In genomic region chr1:149607070-149607802, GRCh38 we compare ENCODE assay signal across 9 cellular contexts. TPM values are rescaled to one million over a fixed set of nuclear protein-coding genes. Genes with fewer than 3 reads are reported as not detected.
DNase-seq lines count a peak whose midpoint lies in the region; ATAC-seq, FAIRE-seq and TF ChIP-seq lines count a peak whose summit lies in the region.
"Not testable (repeated sequence)": the region's sequence is repeated elsewhere in the genome, so short reads cannot be mapped to it uniquely, and the experiment has no call there.
"Had no signal": no experiment of that assay in that cellular context is flagged by ENCODE, and none has a peak within 500 bp of the region (broad histone marks: within the 10 kb centered on the region; RNA-seq: fewer than 3 reads in every experiment).

No MANE protein-coding gene starts in this region.

- no CpG with 5 or more reads among the region's 45 CpGs for WGBS in esophagus squamous epithelium, 2 donors
- 2% methylated on average over 11 of the region's 45 CpGs for WGBS in HepG2 (ENCODE audit: low lambda C conversion rate)
- WGBS in suprapubic skin, result 0% methylated on average over 2 of the region's 45 CpGs

- DNase-seq in CD8-positive, alpha-beta T cell, result peak in 6 of 7 experiments; percentile 5 to 75 (median 36)
- DNase-seq in LNCaP clone FGC (ENCODE audit: low read depth); esophagus squamous epithelium (lab: John Stamatoyannopoulos, UW); HepG2 (ENCODE audit: low spot score): not testable (repeated sequence)
- DNase-seq in activated CD4-positive, alpha-beta T cell treated with anti-CD3 and anti-CD28 coated beads for 1 hour, result peak; percentile 16
- peak; percentile 51 for DNase-seq in activated naive CD8-positive, alpha-beta T cell treated with anti-CD3 and anti-CD28 coated beads, Interleukin-2, amount 10 ng/mL, durations not matched to agents 7 days and 5 days
- DNase-seq in posterior cingulate gyrus (peak in 6 of 10 donors; percentile 9 to 79 (median 32)), suprapubic skin (ENCODE audit: low spot score in 2 of 2) (peak in 1 of 2 donors; percentile 72)

- H3K27ac ChIP-seq in CD8-positive, alpha-beta T cell (ENCODE audit: low read depth, low read length), result peak overlapping the region; percentile 66
- H3K27ac ChIP-seq in esophagus squamous epithelium, result peak overlapping the region; percentile 62 to 88 (median 74)
- H3K27ac ChIP-seq in HepG2 (ENCODE audit: extremely low read length, insufficient read depth, low read length), result not testable (repeated sequence)
- H3K27ac ChIP-seq in suprapubic skin, result peak overlapping the region; percentile 86

- H3K4me3 Mint-ChIP-seq in CD8-positive, alpha-beta T cell, result peak overlapping the region; percentile 79
- H3K4me3 Mint-ChIP-seq in activated naive CD8-positive, alpha-beta T cell treated with anti-CD3 and anti-CD28 coated beads, Interleukin-2, amount 10 ng/mL, durations not matched to agents 7 days and 5 days, result peak overlapping the region; percentile 77

- not testable (repeated sequence) for H4K20me1 ChIP-seq in HepG2 (ENCODE audit: insufficient read depth, low read length)

- not testable (repeated sequence) for H3K9me3 Mint-ChIP-seq in CD8-positive, alpha-beta T cell; activated naive CD8-positive, alpha-beta T cell treated with anti-CD3 and anti-CD28 coated beads, Interleukin-2, amount 10 ng/mL, durations not matched to agents 7 days and 5 days

- not testable (repeated sequence) for H3K27me3 Mint-ChIP-seq in CD8-positive, alpha-beta T cell (ENCODE audit: low read depth); activated naive CD8-positive, alpha-beta T cell treated with anti-CD3 and anti-CD28 coated beads, Interleukin-2, amount 10 ng/mL, durations not matched to agents 7 days and 5 days

- BruUV-seq in HepG2 (replicated peaks; lab: Mats Ljungman, UMichigan), result not testable (repeated sequence)

- H2AFZ ChIP-seq in HepG2 (ENCODE audit: low read length), result not testable (repeated sequence)

- not testable (repeated sequence) for H3K79me2 ChIP-seq in HepG2 (ENCODE audit: insufficient read depth, low read length)

- ATAC-seq in CD8-positive, alpha-beta T cell; activated naive CD8-positive, alpha-beta T cell treated with anti-CD3 and anti-CD28 coated beads, Interleukin-2, amount 10 ng/mL, durations not matched to agents 7 days and 5 days (ENCODE audit: low read depth); HepG2: not testable (repeated sequence)

- TF ChIP-seq RAD21 in HepG2 (CRISPR knock-in tag; IDR thresholded peaks at IDR 0.05), result not testable (repeated sequence)

- H3K4me1 ChIP-seq in CD8-positive, alpha-beta T cell (ENCODE audit: insufficient read depth, low read length); esophagus squamous epithelium; HepG2 (ENCODE audit: insufficient read depth, low read length); suprapubic skin: not testable (repeated sequence)

- TF ChIP-seq POLR2A in esophagus squamous epithelium (IDR thresholded peaks at IDR 0.05); HepG2 (IDR thresholded peaks at IDR 0.05; ENCODE audit: insufficient read depth in 1 of 2, low read depth in 2 of 2, low read length in 2 of 2); suprapubic skin (IDR thresholded peaks at IDR 0.05): not testable (repeated sequence)

- H3K4me1 Mint-ChIP-seq in CD8-positive, alpha-beta T cell (ENCODE audit: low read depth); activated naive CD8-positive, alpha-beta T cell treated with anti-CD3 and anti-CD28 coated beads, Interleukin-2, amount 10 ng/mL, durations not matched to agents 7 days and 5 days: not testable (repeated sequence)

- H3K9ac ChIP-seq in HepG2 (ENCODE audit: insufficient read depth, low read depth, low read length), result not testable (repeated sequence)

- peak overlapping the region; percentile 87 for H3K27ac Mint-ChIP-seq in CD8-positive, alpha-beta T cell
- H3K27ac Mint-ChIP-seq in activated naive CD8-positive, alpha-beta T cell treated with anti-CD3 and anti-CD28 coated beads, Interleukin-2, amount 10 ng/mL, durations not matched to agents 7 days and 5 days, result peak overlapping the region; percentile 83

- TF ChIP-seq CTCF in CD8-positive, alpha-beta T cell (IDR thresholded peaks at IDR 0.05); LNCaP clone FGC (IDR thresholded peaks at IDR 0.05; ENCODE audit: control insufficient read depth, extremely low read depth, insufficient read depth); esophagus squamous epithelium (IDR thresholded peaks at IDR 0.05); HepG2 (CRISPR knock-in tag; IDR thresholded peaks at IDR 0.05); suprapubic skin (IDR thresholded peaks at IDR 0.05): not testable (repeated sequence)

- intact Hi-C loops in CD8-positive, alpha-beta T cell (cut with DNase I, micrococcal nuclease); esophagus squamous epithelium (cut with DNase I); HepG2 (cut with micrococcal nuclease; ENCODE audit: unreplicated experiment); posterior cingulate gyrus (cut with DNase I): not testable (repeated sequence)

- POLR2A ChIA-PET in CD8-positive, alpha-beta T cell (lab: Charles Lee); activated naive CD8-positive, alpha-beta T cell treated with anti-CD3 and anti-CD28 coated beads, Interleukin-2, amount 10 ng/mL, durations not matched to agents 7 days and 5 days (lab: Charles Lee); HepG2 (lab: Yijun Ruan, JAX): not testable (repeated sequence)

- FAIRE-seq in HepG2 (lab: Jason Lieb, UNC), result not testable (repeated sequence)

- peak overlapping the region; percentile 37 for H3K4me3 ChIP-seq in CD8-positive, alpha-beta T cell (ENCODE audit: low read depth, low read length)
- peak overlapping the region; percentile 36 for H3K4me3 ChIP-seq in LNCaP clone FGC (ENCODE audit: low read depth, low read length)
- H3K4me3 ChIP-seq in esophagus squamous epithelium, result peak overlapping the region; percentile 39 to 61 (median 48)
- peak overlapping the region in 2 of 3 experiments; percentile 50 to 52; a peak in 4 of 6 replicates for H3K4me3 ChIP-seq in HepG2 (replicated peaks in 1 of 3; ENCODE audit: insufficient read depth in 1 of 3, low read depth in 2 of 3, low read length in 3 of 3)
- peak overlapping the region; percentile 57 for H3K4me3 ChIP-seq in suprapubic skin

- H3K36me3 Mint-ChIP-seq in CD8-positive, alpha-beta T cell; activated naive CD8-positive, alpha-beta T cell treated with anti-CD3 and anti-CD28 coated beads, Interleukin-2, amount 10 ng/mL, durations not matched to agents 7 days and 5 days: not testable (repeated sequence)

- H3K4me2 ChIP-seq in HepG2 (ENCODE audit: low read depth, low read length), result peak overlapping the region; percentile 27; the same call in 1 of the 2 replicates

- H3K27me3 ChIP-seq in CD8-positive, alpha-beta T cell (ENCODE audit: insufficient read depth, low read length); esophagus squamous epithelium; HepG2 (ENCODE audit: control insufficient read depth in 1 of 2, insufficient read depth in 2 of 2, low read length in 2 of 2); suprapubic skin: not testable (repeated sequence)

- H3K9me3 ChIP-seq in CD8-positive, alpha-beta T cell (ENCODE audit: low read length); esophagus squamous epithelium; HepG2 (ENCODE audit: low read length); suprapubic skin: not testable (repeated sequence)

- CTCF ChIA-PET in CD8-positive, alpha-beta T cell (lab: Charles Lee); HepG2 (lab: Yijun Ruan, JAX; ENCODE audit: low intra/inter-chr PET ratio, low total read pairs): not testable (repeated sequence)

- TF ChIP-seq EP300 in HepG2 (IDR thresholded peaks at IDR 0.05; ENCODE audit: low read depth in 2 of 2, low read length in 2 of 2); HepG2 (CRISPR knock-in tag; IDR thresholded peaks at IDR 0.05; ENCODE audit: borderline replicate concordance); suprapubic skin (IDR thresholded peaks at IDR 0.05): not testable (repeated sequence)

- in situ Hi-C loops in HepG2 (cut with HindIII; ENCODE audit: extremely low pct_ligation_motif_present, low pct_unique_long_range_greater_than_20kb), result not testable (repeated sequence)

- H3K36me3 ChIP-seq in CD8-positive, alpha-beta T cell (ENCODE audit: insufficient read depth, low read length); esophagus squamous epithelium; HepG2 (replicated peaks in 1 of 2; ENCODE audit: control insufficient read depth in 1 of 2, insufficient read depth in 2 of 2, low read length in 2 of 2); suprapubic skin: not testable (repeated sequence)

RNA-seq across cellular contexts. Expression of gene PPIAL4C, which starts 23.6 kb away (rescaled TPM):
- not detected for total RNA-seq in CD8-positive, alpha-beta T cell
- total RNA-seq in activated naive CD8-positive, alpha-beta T cell treated with anti-CD3 and anti-CD28 coated beads, Interleukin-2, amount 10 ng/mL, durations not matched to agents 7 days and 5 days, result 1 to 10 TPM; 1.2 to 3.9 TPM
- total RNA-seq in esophagus squamous epithelium (not detected), HepG2 (2016; rRNA removed; fragmentation: Illumina TruSeq; extraction: Trizol) (0.41 TPM in 1 of 2 replicates, not detected in the other), suprapubic skin (not detected)
- total RNA-seq in HepG2 (2016; cell fraction: cytosol; rRNA removed; fragmentation: Illumina TruSeq; extraction: Trizol; ENCODE audit: low read depth), result not detected in 2 replicates
- not detected in 2 replicates for total RNA-seq in HepG2 (2016; cell fraction: insoluble cytoplasmic fraction; rRNA removed; fragmentation: Illumina TruSeq; extraction: Trizol)
- not detected in 2 replicates for total RNA-seq in HepG2 (2016; cell fraction: membrane; rRNA removed; fragmentation: Illumina TruSeq; extraction: Trizol)
- not detected in 2 replicates for total RNA-seq in HepG2 (2016; cell fraction: nucleus; rRNA removed; fragmentation: Illumina TruSeq; extraction: Trizol)
- polyA plus RNA-seq in HepG2 (2011; rRNA removed), result not detected in 2 replicates
- polyA plus RNA-seq in HepG2 (2011; cell fraction: cytosol; rRNA removed), result not detected in 2 replicates
- not detected in 2 replicates for polyA plus RNA-seq in HepG2 (2011; cell fraction: nucleus; rRNA removed)
- not detected in 2 replicates for polyA plus RNA-seq in HepG2 (2012)
- polyA plus RNA-seq in HepG2 (2016; cell fraction: cytosol; fragmentation: Illumina TruSeq; extraction: Trizol; ENCODE audit: low read depth), result not detected in 2 replicates
- polyA plus RNA-seq in HepG2 (2016; cell fraction: insoluble cytoplasmic fraction; fragmentation: Illumina TruSeq; extraction: Trizol; ENCODE audit: low read depth), result not detected in 2 replicates
- polyA plus RNA-seq in HepG2 (2016; cell fraction: membrane; fragmentation: Illumina TruSeq; extraction: Trizol; ENCODE audit: low read depth), result not detected in 2 replicates
- polyA plus RNA-seq in HepG2 (2016; cell fraction: nucleus; fragmentation: Illumina TruSeq; extraction: Trizol; ENCODE audit: insufficient read depth, low read depth), result not detected in 2 replicates
- not detected in 2 replicates for polyA minus RNA-seq in HepG2 (2011; rRNA and poly(A)+ RNA removed; ENCODE audit: low replicate concordance)
- not detected in 2 replicates for polyA minus RNA-seq in HepG2 (2011; cell fraction: cytosol; rRNA and poly(A)+ RNA removed)
- not detected in 2 replicates for polyA minus RNA-seq in HepG2 (2011; cell fraction: nucleus; rRNA and poly(A)+ RNA removed)
- total RNA-seq: dermis microvascular lymphatic vessel endothelial cell had no signal
